Comparison of ENCODE assay signal across 9 cellular contexts in the genomic region with DNA sequence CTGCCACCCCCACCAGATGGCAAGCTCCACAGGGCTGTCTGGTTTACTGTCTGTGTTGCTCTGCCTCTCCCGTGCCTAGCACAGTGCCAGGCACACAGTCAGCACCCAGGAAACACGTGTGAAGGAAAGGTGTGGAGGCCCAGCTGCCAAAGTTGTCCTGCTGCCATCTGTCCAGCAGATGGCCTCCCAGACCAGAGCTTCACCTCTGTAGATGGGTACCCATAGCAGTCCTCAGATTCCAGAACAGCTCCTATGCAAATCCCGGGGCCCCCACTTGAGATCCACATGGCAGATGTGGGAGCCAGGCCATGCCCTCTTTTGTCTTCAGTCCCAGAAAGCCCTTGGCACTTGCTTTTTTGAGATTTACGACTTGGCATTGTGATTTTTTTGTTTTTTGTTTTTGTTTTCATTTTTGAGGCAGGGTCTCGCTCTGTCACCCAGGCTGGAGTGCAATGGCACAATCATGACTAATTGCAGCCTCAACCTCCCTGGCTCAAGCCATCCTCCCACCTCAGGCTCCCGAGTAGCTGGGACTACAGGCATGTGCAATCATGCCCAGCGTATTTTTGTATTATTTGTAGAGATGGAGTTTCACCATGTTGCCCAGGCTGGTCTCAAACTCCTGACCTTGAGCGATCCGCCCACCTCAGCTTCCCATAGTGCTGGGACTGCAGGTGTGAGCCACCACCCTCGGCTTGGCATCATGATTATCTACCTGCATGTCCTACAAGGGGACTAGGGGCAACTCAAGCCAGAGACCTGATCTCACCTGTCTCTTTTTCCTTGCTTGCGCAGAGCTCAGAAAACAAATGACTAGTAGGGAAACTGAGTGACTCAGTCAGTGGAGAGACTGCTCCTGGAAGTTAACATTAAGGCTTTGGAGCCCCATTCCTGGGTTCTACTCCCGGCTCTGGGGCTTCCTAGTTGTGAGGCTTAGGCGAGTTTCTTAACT. TPM values are rescaled to one million over a fixed set of nuclear protein-coding genes. Genes with fewer than 3 reads are reported as not detected.
DNase-seq lines count a peak whose midpoint lies in the region; ATAC-seq, FAIRE-seq and TF ChIP-seq lines count a peak whose summit lies in the region.
"Had no signal": no experiment of that assay in that cellular context is flagged by ENCODE, and none has a peak within 500 bp of the region (broad histone marks: within the 10 kb centered on the region; RNA-seq: fewer than 3 reads in every experiment).

No MANE protein-coding gene starts in this region.

- DNase-seq in NOMO-1 treated with DMSO at 0.1 percent for 48 hours (lab: John Stamatoyannopoulos, UW; ENCODE audit: unreplicated experiment) (peak; percentile 18), NOMO-1 treated with dmso at 0.1 percent for 144 hours (lab: John Stamatoyannopoulos, UW; ENCODE audit: unreplicated experiment) (no peak), LHCN-M2 (ENCODE audit: low read depth) (peak; percentile 38), endothelial cell of umbilical vein (ENCODE audit: low read depth, low spot score) (peak; percentile 49), mucosa of descending colon (peak in 2 of 3 donors; percentile 65 to 70), upper lobe of left lung (peak in 1 of 2 donors; percentile 48)
- peak; percentile 54 for DNase-seq in activated CD4-positive, alpha-beta T cell treated with anti-CD3 and anti-CD28 coated beads, Interleukin-2, amount 10 ng/mL, durations not matched to agents 7 days and 5 days

- TF ChIP-seq EP300 in upper lobe of left lung (IDR thresholded peaks at IDR 0.05), result no peak

- peaks cover 37% of the 10 kb centered on the region for H3K27me3 Mint-ChIP-seq in activated CD4-positive, alpha-beta T cell treated with anti-CD3 and anti-CD28 coated beads, Interleukin-2, amount 10 ng/mL, durations not matched to agents 7 days and 5 days

- no peaks in the 10 kb centered on the region for H3K9me1 ChIP-seq in endothelial cell of umbilical vein (replicated peaks; ENCODE audit: control insufficient read depth, extremely low read depth, insufficient read depth, low read length)

- ATAC-seq in mucosa of descending colon (peak; percentile 75), upper lobe of left lung (ENCODE audit: low FRiP score in 2 of 2) (peak; percentile 61 to 72), HG03571 (IDR thresholded peaks at IDR 0.05; ENCODE audit: unreplicated experiment) (no peak)

- WGBS in upper lobe of left lung, 2 donors, result 57 to 58% methylated on average over 7 to 13 of the region's 13 CpGs

- H2AFZ ChIP-seq in endothelial cell of umbilical vein (ENCODE audit: low read depth, low read length), result no peak overlapping the region

- POLR2A ChIA-PET in activated CD4-positive, alpha-beta T cell treated with anti-CD3 and anti-CD28 coated beads, Interleukin-2, amount 10 ng/mL, durations not matched to agents 7 days and 5 days (lab: Charles Lee), result no interaction called here
- POLR2A ChIA-PET in endothelial cell of umbilical vein (lab: Charles Lee), result no interaction called here

- intact Hi-C loops in endothelial cell of umbilical vein (cut with micrococcal nuclease) (loop anchor here (1.0 to 10.0 kb wide), 4 partner anchors 40 to 423 kb away; partner anchors contain the start of gene PCBD1), mucosa of descending colon (cut with DNase I, micrococcal nuclease) (loop anchor here (5.0 to 10.0 kb wide), 2 partner anchors 73 to 76 kb away; no protein-coding TSS in a partner anchor)

- no TSS peak for BruUV-seq in endothelial cell of umbilical vein (replicated peaks; lab: Mats Ljungman, UMichigan)

- H3K4me2 ChIP-seq in endothelial cell of umbilical vein (ENCODE audit: insufficient read depth, low read length), result no peak overlapping the region

- no peaks in the 10 kb centered on the region for H3K79me2 ChIP-seq in endothelial cell of umbilical vein (ENCODE audit: control insufficient read depth, insufficient read depth, low read length)

- H3K4me1 Mint-ChIP-seq in activated CD4-positive, alpha-beta T cell treated with anti-CD3 and anti-CD28 coated beads, Interleukin-2, amount 10 ng/mL, durations not matched to agents 7 days and 5 days, result peaks cover 2% of the 10 kb centered on the region

- H3K4me3 ChIP-seq in endothelial cell of umbilical vein (replicated peaks in 1 of 3; ENCODE audit: insufficient read depth in 1 of 3, low read depth in 1 of 3, low read length in 3 of 3) (no peak overlapping the region), mucosa of descending colon (no peak overlapping the region), upper lobe of left lung (no peak overlapping the region)

- H3K27ac Mint-ChIP-seq in activated CD4-positive, alpha-beta T cell treated with anti-CD3 and anti-CD28 coated beads, Interleukin-2, amount 10 ng/mL, durations not matched to agents 7 days and 5 days, result no peak overlapping the region

- TF ChIP-seq CTCF in endothelial cell of umbilical vein (IDR thresholded peaks at IDR 0.05; ENCODE audit: extremely low read depth in 1 of 2, insufficient read depth in 1 of 2, low read depth in 1 of 2, low read length in 2 of 2) (peak; percentile 87), mucosa of descending colon (IDR thresholded peaks at IDR 0.05) (peak; percentile 76), upper lobe of left lung (IDR thresholded peaks at IDR 0.05) (peak; percentile 77 to 90 (median 83))

- CTCF ChIA-PET in activated CD4-positive, alpha-beta T cell treated with anti-CD3 and anti-CD28 coated beads, Interleukin-2, amount 10 ng/mL, durations not matched to agents 7 days and 5 days (lab: Charles Lee), result interaction anchor here (0.8 to 3.1 kb wide), 16 partner anchors 9 to 301 kb away, joined by 3 to 17 read pairs (median 4); partner anchors contain the start of gene PALD1
- CTCF ChIA-PET in endothelial cell of umbilical vein (lab: Charles Lee), result interaction anchor here (0.7 to 7.7 kb wide), 42 partner anchors 9 to 823 kb away, joined by 3 to 196 read pairs (median 6); partner anchors contain the start of genes EIF4EBP2 and SGPL1

- no peaks in the 10 kb centered on the region for H4K20me1 ChIP-seq in endothelial cell of umbilical vein (replicated peaks; ENCODE audit: control insufficient read depth, extremely low read depth, insufficient read depth, low read length)

- H3K36me3 Mint-ChIP-seq in activated CD4-positive, alpha-beta T cell treated with anti-CD3 and anti-CD28 coated beads, Interleukin-2, amount 10 ng/mL, durations not matched to agents 7 days and 5 days (ENCODE audit: low read depth), result no peaks in the 10 kb centered on the region

- peak; percentile 94 for FAIRE-seq in endothelial cell of umbilical vein (lab: Jason Lieb, UNC)

- no peak overlapping the region for H3K4me3 Mint-ChIP-seq in activated CD4-positive, alpha-beta T cell treated with anti-CD3 and anti-CD28 coated beads, Interleukin-2, amount 10 ng/mL, durations not matched to agents 7 days and 5 days
- H3K4me3 Mint-ChIP-seq: stimulated activated naive CD8-positive, alpha-beta T cell treated with anti-CD3 and anti-CD28 coated beads, Interleukin-15, Interleukin-2, amounts not matched to agents 100 ng/mL and 50 ng/mL, for 24 hours had no signal

- peaks cover 0 to 2% of the 10 kb centered on the region in 2 experiments for H3K27me3 ChIP-seq in endothelial cell of umbilical vein (ENCODE audit: control insufficient read depth in 2 of 2, insufficient read depth in 2 of 2, low read length in 2 of 2)
- peaks cover 0 to 12% (median 0%) of the 10 kb centered on the region in 4 donors for H3K27me3 ChIP-seq in upper lobe of left lung

- H3K36me3 ChIP-seq in endothelial cell of umbilical vein (ENCODE audit: control insufficient read depth in 2 of 2, extremely low read depth in 1 of 2, insufficient read depth in 2 of 2, low read length in 2 of 2) (no peaks in the 10 kb centered on the region), mucosa of descending colon (ENCODE audit: low read depth) (no peaks in the 10 kb centered on the region), upper lobe of left lung (no peaks in the 10 kb centered on the region)

- no peak overlapping the region for H3K9ac ChIP-seq in endothelial cell of umbilical vein (replicated peaks; ENCODE audit: extremely low read depth, insufficient read depth, low read length)

- H3K4me1 ChIP-seq in endothelial cell of umbilical vein (ENCODE audit: control insufficient read depth, extremely low read depth, insufficient read depth, low read length), result no peaks in the 10 kb centered on the region
- peaks cover 7% of the 10 kb centered on the region for H3K4me1 ChIP-seq in mucosa of descending colon (ENCODE audit: low read depth)
- peaks cover 25 to 35% (median 32%) of the 10 kb centered on the region in 4 donors for H3K4me1 ChIP-seq in upper lobe of left lung

- H3K9me3 Mint-ChIP-seq in activated CD4-positive, alpha-beta T cell treated with anti-CD3 and anti-CD28 coated beads, Interleukin-2, amount 10 ng/mL, durations not matched to agents 7 days and 5 days, result no peaks in the 10 kb centered on the region
- H3K9me3 Mint-ChIP-seq: stimulated activated naive CD8-positive, alpha-beta T cell treated with anti-CD3 and anti-CD28 coated beads, Interleukin-15, Interleukin-2, amounts not matched to agents 100 ng/mL and 50 ng/mL, for 24 hours had no signal

- dilution Hi-C loops in endothelial cell of umbilical vein (cut with MboI; ENCODE audit: extremely low pct_ligation_motif_present, low sequenced_read_pairs), result no loop called here

- H3K9me3 ChIP-seq in endothelial cell of umbilical vein (replicated peaks; ENCODE audit: control insufficient read depth, insufficient read depth, low read length) (no peaks in the 10 kb centered on the region), mucosa of descending colon (no peaks in the 10 kb centered on the region), upper lobe of left lung (no peaks in the 10 kb centered on the region)

- H3K27ac ChIP-seq in endothelial cell of umbilical vein (ENCODE audit: insufficient read depth, low read depth, low read length) (no peak overlapping the region), upper lobe of left lung (peak overlapping the region in 3 of 4 donors; percentile 0 to 32 (median 27))

- no peak for TF ChIP-seq POLR2A in endothelial cell of umbilical vein (IDR thresholded peaks at IDR 0.05; ENCODE audit: low read depth, low read length)
- TF ChIP-seq POLR2A in upper lobe of left lung (IDR thresholded peaks at IDR 0.05), result no peak

RNA-seq across cellular contexts. Expression of gene PALD1, which starts 16.9 kb away (rescaled TPM):
- 0.38 and 0.40 TPM in 2 replicates for total RNA-seq in LHCN-M2 (2014; rRNA removed)
- polyA plus RNA-seq in LHCN-M2 (2012), result 0.28 TPM
- total RNA-seq in activated CD4-positive, alpha-beta T cell treated with anti-CD3 and anti-CD28 coated beads, Interleukin-2, amount 10 ng/mL, durations not matched to agents 7 days and 5 days, result 1 to 10 TPM; 1.2 to 1.5 TPM
- total RNA-seq in endothelial cell of umbilical vein, result 62.1 and 73.3 TPM in 2 replicates
- polyA plus RNA-seq in endothelial cell of umbilical vein, result 16.6 and 20.7 TPM in 2 replicates
- 11.0 and 14.2 TPM in 2 replicates for polyA plus RNA-seq in endothelial cell of umbilical vein (2011; cell fraction: cytosol; rRNA removed)
- polyA plus RNA-seq in endothelial cell of umbilical vein (2011; cell fraction: nucleus; rRNA removed), result 36.2 and 39.1 TPM in 2 replicates
- 8.0 and 14.0 TPM in 2 replicates for polyA plus RNA-seq in endothelial cell of umbilical vein (2012)
- 22.8 and 25.4 TPM in 2 replicates for polyA minus RNA-seq in endothelial cell of umbilical vein
- polyA minus RNA-seq in endothelial cell of umbilical vein (2011; cell fraction: cytosol; rRNA and poly(A)+ RNA removed), result not detected
- polyA minus RNA-seq in endothelial cell of umbilical vein (2011; cell fraction: nucleus; rRNA and poly(A)+ RNA removed), result 10.0 and 13.9 TPM in 2 replicates
- 10 to 100 TPM in 1 of 3 donors, 1 to 10 TPM in 2; 1.9 to 15.9 (median 3.2) TPM for total RNA-seq in mucosa of descending colon
- 10 to 100 TPM in 5 of 6 donors, 1 to 10 TPM in 1; 8.9 to 25.4 (median 13.4) TPM for total RNA-seq in upper lobe of left lung

RNA-seq across cellular contexts. Expression of gene NODAL, which starts 20.2 kb away (rescaled TPM):
- total RNA-seq in LHCN-M2 (2014; rRNA removed) (not detected in 2 replicates), endothelial cell of umbilical vein (not detected in 2 replicates), mucosa of descending colon (not detected), upper lobe of left lung (not detected)
- polyA plus RNA-seq in LHCN-M2 (2012), result not detected
- not detected for total RNA-seq in activated CD4-positive, alpha-beta T cell treated with anti-CD3 and anti-CD28 coated beads, Interleukin-2, amount 10 ng/mL, durations not matched to agents 7 days and 5 days
- polyA plus RNA-seq in endothelial cell of umbilical vein, result not detected in 2 replicates
- not detected in 2 replicates for polyA plus RNA-seq in endothelial cell of umbilical vein (2011; cell fraction: cytosol; rRNA removed)
- not detected in 2 replicates for polyA plus RNA-seq in endothelial cell of umbilical vein (2011; cell fraction: nucleus; rRNA removed)
- polyA plus RNA-seq in endothelial cell of umbilical vein (2012), result not detected in 2 replicates
- polyA minus RNA-seq in endothelial cell of umbilical vein, result not detected in 2 replicates
- not detected for polyA minus RNA-seq in endothelial cell of umbilical vein (2011; cell fraction: cytosol; rRNA and poly(A)+ RNA removed)
- not detected in 2 replicates for polyA minus RNA-seq in endothelial cell of umbilical vein (2011; cell fraction: nucleus; rRNA and poly(A)+ RNA removed)

RNA-seq across cellular contexts. Expression of gene EIF4EBP2, which starts 57.7 kb away (rescaled TPM):
- total RNA-seq in LHCN-M2 (2014; rRNA removed) (32.8 and 42.9 TPM in 2 replicates), endothelial cell of umbilical vein (46.6 and 47.0 TPM in 2 replicates), mucosa of descending colon (100 to 1,000 TPM in 2 of 3 donors, 10 to 100 TPM in 1; 88.1 to 131 (median 105) TPM), upper lobe of left lung (10 to 100 TPM; 36.3 to 85.1 (median 58.9) TPM)
- polyA plus RNA-seq in LHCN-M2 (2012), result 25.7 TPM
- total RNA-seq in activated CD4-positive, alpha-beta T cell treated with anti-CD3 and anti-CD28 coated beads, Interleukin-2, amount 10 ng/mL, durations not matched to agents 7 days and 5 days, result 10 to 100 TPM; 56.1 to 68.7 TPM
- 13.9 and 18.2 TPM in 2 replicates for polyA plus RNA-seq in endothelial cell of umbilical vein
- 17.6 and 19.9 TPM in 2 replicates for polyA plus RNA-seq in endothelial cell of umbilical vein (2011; cell fraction: cytosol; rRNA removed)
- 13.5 and 15.6 TPM in 2 replicates for polyA plus RNA-seq in endothelial cell of umbilical vein (2011; cell fraction: nucleus; rRNA removed)
- 29.8 and 35.4 TPM in 2 replicates for polyA plus RNA-seq in endothelial cell of umbilical vein (2012)
- polyA minus RNA-seq in endothelial cell of umbilical vein, result 41.3 and 43.9 TPM in 2 replicates
- polyA minus RNA-seq in endothelial cell of umbilical vein (2011; cell fraction: cytosol; rRNA and poly(A)+ RNA removed), result 22.1 TPM
- 13.1 and 20.5 TPM in 2 replicates for polyA minus RNA-seq in endothelial cell of umbilical vein (2011; cell fraction: nucleus; rRNA and poly(A)+ RNA removed)
